Comparison of ENCODE assay signal across 23 cellular contexts in genomic region chr3:183734750-183735284, GRCh38.
"Had no signal": no experiment of that assay in that cellular context is flagged by ENCODE, and none has a peak within 500 bp of the region (broad histone marks: within the 10 kb centered on the region; RNA-seq: fewer than 3 reads in every experiment).

No MANE protein-coding gene starts in this region.

- H2AFZ ChIP-seq: neural progenitor cell had no signal

- H3K4me2 ChIP-seq: neural progenitor cell had no signal

- H3K27me3 Mint-ChIP-seq: activated CD4-positive, alpha-beta T cell treated with anti-CD3 and anti-CD28 coated beads, Interleukin-2, amount 10 ng/mL, durations not matched to agents 24 days and 14 days; activated naive CD4-positive, alpha-beta T cell treated with anti-CD3 and anti-CD28 coated beads, Interleukin-2, amount 50 U/mL, for 24 hours; central memory CD8-positive, alpha-beta T cell had no signal

- ATAC-seq: activated CD8-positive, alpha-beta T cell treated with anti-CD3 and anti-CD28 coated beads, Interleukin-2, amount 10 ng/mL, durations not matched to agents 7 days and 5 days; body of pancreas; pancreas; upper lobe of right lung had no signal

- H3K36me3 ChIP-seq: pancreas had no signal

- DNase-seq: activated CD4-positive, alpha-beta T cell treated with anti-CD3 and anti-CD28 coated beads, Interleukin-2, amount 10 ng/mL, durations not matched to agents 24 days and 14 days; activated CD4-positive, CD25-positive, alpha-beta regulatory T cell; activated CD8-positive, alpha-beta memory T cell treated with anti-CD3 and anti-CD28 coated beads, Interleukin-2, amount 50 U/mL, for 4 hours; activated CD8-positive, alpha-beta T cell treated with anti-CD3 and anti-CD28 coated beads, Interleukin-2, amount 10 ng/mL, durations not matched to agents 7 days and 5 days; activated effector memory CD4-positive, alpha-beta T cell treated with anti-CD3 and anti-CD28 coated beads, Interleukin-2, amount 50 U/mL, for 16 hours; activated T-cell treated with anti-CD3 and anti-CD28 coated beads, Interleukin-2, amount 50 U/mL, for 48 hours; adrenal gland; body of pancreas; cortex of kidney; effector memory CD4-positive, alpha-beta T cell; midbrain; pancreas; stimulated activated CD4-positive, alpha-beta T cell treated with anti-CD3 and anti-CD28 coated beads, Interleukin-12 subunit alpha, Interleukin-12 subunit beta, amount 100 ng/mL, for 4 hours; stimulated activated CD4-positive, alpha-beta T cell treated with anti-CD3 and anti-CD28 coated beads, Interleukin-2, amount 100 ng/mL, for 24 hours; stomach; SW 1271; upper lobe of right lung had no signal

- FAIRE-seq: pancreas had no signal

- H3K9me3 Mint-ChIP-seq: activated naive CD4-positive, alpha-beta T cell treated with anti-CD3 and anti-CD28 coated beads, Interleukin-2, amount 50 U/mL, for 24 hours; central memory CD8-positive, alpha-beta T cell had no signal

- H3K4me3 ChIP-seq: adrenal gland, body of pancreas, neural progenitor cell, pancreas, stomach, thoracic aorta, upper lobe of right lung had no signal

- H3K27ac ChIP-seq: adrenal gland, body of pancreas, epithelial cell of prostate, neural progenitor cell, pancreas, stomach, thoracic aorta, upper lobe of right lung had no signal

- H3K9ac ChIP-seq: neural progenitor cell had no signal

- H3K9me3 ChIP-seq: adrenal gland, body of pancreas, pancreas, stomach, thoracic aorta, upper lobe of right lung had no signal

- H3K4me3 Mint-ChIP-seq: activated CD4-positive, alpha-beta T cell treated with anti-CD3 and anti-CD28 coated beads, Interleukin-2, amount 10 ng/mL, durations not matched to agents 24 days and 14 days; activated CD8-positive, alpha-beta T cell treated with anti-CD3 and anti-CD28 coated beads, Interleukin-2, amount 10 ng/mL, durations not matched to agents 7 days and 5 days; activated naive CD4-positive, alpha-beta T cell treated with anti-CD3 and anti-CD28 coated beads, Interleukin-2, amount 50 U/mL, for 24 hours; central memory CD8-positive, alpha-beta T cell; neural progenitor cell; T-helper 2 cell treated with Interferon-gamma antibody and Interleukin-4, amounts not matched to agents 5 μg/mL and 100 μg/mL, for 36 hours had no signal

- H3K4me1 ChIP-seq: body of pancreas, neural progenitor cell, pancreas, stomach had no signal

- H3K4me1 Mint-ChIP-seq: activated CD4-positive, alpha-beta T cell treated with anti-CD3 and anti-CD28 coated beads, Interleukin-2, amount 10 ng/mL, durations not matched to agents 24 days and 14 days; activated naive CD4-positive, alpha-beta T cell treated with anti-CD3 and anti-CD28 coated beads, Interleukin-2, amount 50 U/mL, for 24 hours; central memory CD8-positive, alpha-beta T cell; neural progenitor cell had no signal

- H3K27ac Mint-ChIP-seq: activated CD8-positive, alpha-beta T cell treated with anti-CD3 and anti-CD28 coated beads, Interleukin-2, amount 10 ng/mL, durations not matched to agents 7 days and 5 days; T-helper 2 cell treated with Interferon-gamma antibody and Interleukin-4, amounts not matched to agents 5 μg/mL and 100 μg/mL, for 36 hours had no signal

- H3K27me3 ChIP-seq: adrenal gland, body of pancreas, neural progenitor cell, pancreas, stomach, upper lobe of right lung had no signal
